Comparison of ENCODE assay signal across 8 cellular contexts in genomic region chr15:32614712-32615050, GRCh38. TPM values are rescaled to one million over a fixed set of nuclear protein-coding genes. Genes with fewer than 3 reads are reported as not detected.
DNase-seq lines count a peak whose midpoint lies in the region; ATAC-seq and TF ChIP-seq lines count a peak whose summit lies in the region.
"Not testable (repeated sequence)": the region's sequence is repeated elsewhere in the genome, so short reads cannot be mapped to it uniquely, and the experiment has no call there.

No MANE protein-coding gene starts in this region.

- TSS peak; percentile 86 for BruUV-seq in MCF 10A (replicated peaks; lab: Mats Ljungman, UMichigan)

- POLR2A ChIA-PET in MCF 10A (lab: Yijun Ruan, JAX) = interaction anchor here (0.6 to 1.0 kb wide), 2 partner anchors 29 to 1721 kb away, joined by 3 read pairs; no protein-coding TSS in a partner anchor

- not testable (repeated sequence) for H3K4me1 ChIP-seq in thoracic aorta (ENCODE audit: control insufficient read depth in 1 of 2, low read depth in 2 of 2)

- H3K27me3 ChIP-seq in SU-DHL-6 (ENCODE audit: low read length); thoracic aorta (replicated peaks; ENCODE audit: insufficient read depth): not testable (repeated sequence)

- not testable (repeated sequence) for H4K20me1 ChIP-seq in SU-DHL-6 (ENCODE audit: low read depth, low read length)

- H3K4me1 Mint-ChIP-seq in MCF 10A (ENCODE audit: insufficient read depth, unreplicated experiment) = not testable (repeated sequence)
- H3K4me1 Mint-ChIP-seq in nephron = peaks cover 26% of the 10 kb centered on the region

- H3K4me3 ChIP-seq in SU-DHL-6 (ENCODE audit: insufficient read depth, low read length, poor library complexity, severe bottlenecking) = peak overlapping the region; percentile 60
- H3K4me3 ChIP-seq in thoracic aorta = peak overlapping the region; percentile 78

- H2AFZ ChIP-seq in SU-DHL-6 (ENCODE audit: low read depth, low read length, severe bottlenecking) = not testable (repeated sequence)

- not testable (repeated sequence) for H3K9me2 ChIP-seq in SU-DHL-6 (replicated peaks; ENCODE audit: insufficient read depth, low read length)

- not testable (repeated sequence) for H3K27me3 Mint-ChIP-seq in MCF 10A (ENCODE audit: insufficient read depth, unreplicated experiment); nephron (ENCODE audit: low read depth)

- H3K9me3 ChIP-seq in SU-DHL-6 (ENCODE audit: insufficient read depth, low read length); thoracic aorta: not testable (repeated sequence)

- H3K4me3 Mint-ChIP-seq in MCF 10A (ENCODE audit: unreplicated experiment) (peak overlapping the region; percentile 90), nephron (peak overlapping the region; percentile 93 to 99 (median 99))

- peaks cover 39% of the 10 kb centered on the region for H3K79me2 ChIP-seq in SU-DHL-6 (ENCODE audit: insufficient read depth, low read length)

- CTCF ChIA-PET in MCF 10A (lab: Yijun Ruan, JAX) = not testable (repeated sequence)

- H3F3A ChIP-seq in SU-DHL-6 (ENCODE audit: insufficient read depth) = not testable (repeated sequence)

- ATAC-seq in GM18502 (IDR thresholded peaks at IDR 0.05; ENCODE audit: poor library complexity, unreplicated experiment) = peak; percentile 25
- peak; percentile 26 for ATAC-seq in GM21825 (IDR thresholded peaks at IDR 0.05; ENCODE audit: unreplicated experiment)
- ATAC-seq in HG03342 (IDR thresholded peaks at IDR 0.05; ENCODE audit: unreplicated experiment) = peak; percentile 28
- peak; percentile 82 to 85 for ATAC-seq in left cardiac atrium
- ATAC-seq in thoracic aorta (ENCODE audit: insufficient number of reproducible peaks, low FRiP score, low read depth) = peak; percentile 68

- not testable (repeated sequence) for H3K9me3 Mint-ChIP-seq in MCF 10A (ENCODE audit: unreplicated experiment); nephron

- peak overlapping the region; percentile 87 for H3K27ac Mint-ChIP-seq in MCF 10A (ENCODE audit: low read depth, unreplicated experiment)
- H3K27ac Mint-ChIP-seq in nephron = peak overlapping the region; percentile 99 to 100 (median 99)

- TF ChIP-seq CTCF in SU-DHL-6 (IDR thresholded peaks at IDR 0.05; ENCODE audit: insufficient read depth, low read length, poor library complexity, severe bottlenecking); MCF 10A (IDR thresholded peaks at IDR 0.05; ENCODE audit: unreplicated experiment); nephron (IDR thresholded peaks at IDR 0.05; ENCODE audit: unreplicated experiment in 3 of 3); thoracic aorta (IDR thresholded peaks at IDR 0.05): not testable (repeated sequence)

- peak overlapping the region; percentile 61 for H3K4me2 ChIP-seq in SU-DHL-6 (ENCODE audit: low read depth, low read length, poor library complexity, severe bottlenecking)

- intact Hi-C loops in MCF 10A (cut with micrococcal nuclease); left cardiac atrium (cut with DNase I): not testable (repeated sequence)

- not testable (repeated sequence) for H3K36me3 ChIP-seq in SU-DHL-6 (ENCODE audit: low read length); thoracic aorta

- H3K36me3 Mint-ChIP-seq in MCF 10A (ENCODE audit: insufficient read depth, unreplicated experiment) = peaks cover 14% of the 10 kb centered on the region
- not testable (repeated sequence) for H3K36me3 Mint-ChIP-seq in nephron (ENCODE audit: low read depth)

- peak overlapping the region; percentile 77 for H3K9ac ChIP-seq in SU-DHL-6 (ENCODE audit: low read length)

- H3K27ac ChIP-seq in SU-DHL-6 (ENCODE audit: low read depth, low read length) (peak overlapping the region; percentile 80), thoracic aorta (peak overlapping the region; percentile 61 to 83)

- not testable (repeated sequence) for DNase-seq in MCF 10A (ENCODE audit: unreplicated experiment); thoracic aorta (ENCODE audit: low spot score)
- peak; percentile 55 for DNase-seq in left cardiac atrium

RNA-seq across cellular contexts. Expression of gene ARHGAP11A, which starts 0.6 kb away (rescaled TPM):
- total RNA-seq in MCF 10A (2022) (38.6 and 71.8 TPM in 2 replicates), left cardiac atrium (1 to 10 TPM; 2.6 to 3.8 TPM), thoracic aorta (under 1 TPM; 0.68 to 0.92 TPM)

RNA-seq across cellular contexts. Expression of gene GOLGA8N, which starts 21.4 kb away (rescaled TPM):
- 9.1 and 9.6 TPM in 2 replicates for total RNA-seq in MCF 10A (2022)
- 1 to 10 TPM; 8.8 to 9.2 TPM for total RNA-seq in left cardiac atrium
- total RNA-seq in thoracic aorta = 10 to 100 TPM; 21.2 to 36.8 TPM

RNA-seq across cellular contexts. Expression of gene SCG5, which starts 26.8 kb away (rescaled TPM):
- total RNA-seq in MCF 10A (2022) (4.0 and 7.4 TPM in 2 replicates), left cardiac atrium (under 1 TPM; 0.73 to 0.91 TPM), thoracic aorta (1 to 10 TPM; 2.4 to 3.3 TPM)

Comparison
In these comparisons a context has a peak if more than half of its experiments do, and no peak if none do; other contexts are left out.
1. ATAC-seq: peak in every context shown above with its lines; median percentile 84 in left cardiac atrium; 68 in thoracic aorta; 28 in HG03342; 26 in GM21825; 25 in GM18502.